Comparison of ENCODE assay signal across 22 cellular contexts in the genomic region with DNA sequence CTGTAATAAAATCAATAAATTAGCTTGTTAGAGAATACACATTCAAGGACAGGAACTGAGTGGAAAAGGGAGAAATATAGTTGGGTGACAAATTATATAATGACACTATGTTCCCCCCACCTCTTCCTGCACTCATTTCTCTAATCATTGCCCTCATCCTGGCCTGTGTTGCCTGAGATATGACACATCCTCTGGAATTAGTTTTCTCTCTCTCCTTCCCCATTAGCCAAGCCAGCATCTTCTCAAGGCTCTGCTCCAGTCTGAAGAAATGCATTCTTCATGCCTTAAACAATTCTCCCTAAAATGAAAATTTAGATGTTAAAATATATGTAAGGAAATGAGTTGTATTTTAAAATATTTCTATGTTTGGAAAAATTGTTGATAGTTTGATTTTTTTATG.
A peak's percentile ranks its signal among the peaks of the same experiment; 100 is the strongest.
DNase-seq lines count a peak whose midpoint lies in the region; ATAC-seq, FAIRE-seq and TF ChIP-seq lines count a peak whose summit lies in the region.
"Had no signal": no experiment of that assay in that cellular context is flagged by ENCODE, and none has a peak within 500 bp of the region (broad histone marks: within the 10 kb centered on the region; RNA-seq: fewer than 3 reads in every experiment).

No MANE protein-coding gene starts in this region.

- H2AFZ ChIP-seq in SK-N-SH (ENCODE audit: low read depth) = no peak overlapping the region
- no peak overlapping the region for H2AFZ ChIP-seq in endothelial cell of umbilical vein (ENCODE audit: low read depth, low read length)

- no peak for TF ChIP-seq RAD21 in SK-N-SH (IDR thresholded peaks at IDR 0.05; ENCODE audit: low read length)

- H3K27ac ChIP-seq in SK-N-SH (ENCODE audit: low read depth in 2 of 2, low read length in 1 of 2) (no peak overlapping the region), endothelial cell of umbilical vein (ENCODE audit: insufficient read depth, low read depth, low read length) (no peak overlapping the region), adrenal gland (no peak overlapping the region)
- H3K27ac ChIP-seq: 22Rv1, BLaER1, C4-2B had no signal

- no peaks in the 10 kb centered on the region for H3K9me2 ChIP-seq in SK-N-SH

- DNase-seq in ELR (ENCODE audit: low read depth) = peak; percentile 20
- no peak for DNase-seq in SK-N-SH
- no peak for DNase-seq in endothelial cell of umbilical vein (ENCODE audit: low read depth, low spot score)
- peak; percentile 6 for DNase-seq in kidney tubule cell (ENCODE audit: low spot score)
- DNase-seq in adrenal gland = no peak
- no peak for DNase-seq in medulla oblongata (ENCODE audit: extremely low spot score)
- no peak for DNase-seq in hypothalamus (lab: John Stamatoyannopoulos, UW)
- DNase-seq: CD4-positive, CD25-positive, alpha-beta regulatory T cell; CD8-positive, alpha-beta T cell; DMS 273 treated with DMSO at 0.1 percent for 48 hours; DMS79 treated with DMSO at 0.1 percent for 48 hours; GOT3; H7; HCEC 1CT had no signal

- CTCF ChIA-PET in SK-N-SH (lab: Yijun Ruan, JAX) = no interaction called here
- CTCF ChIA-PET in endothelial cell of umbilical vein (lab: Charles Lee) = no interaction called here

- H3K9me3 ChIP-seq in SK-N-SH (no peaks in the 10 kb centered on the region), endothelial cell of umbilical vein (replicated peaks; ENCODE audit: control insufficient read depth, insufficient read depth, low read length) (no peaks in the 10 kb centered on the region), adrenal gland (replicated peaks in 1 of 3) (no peaks in the 10 kb centered on the region)
- H3K9me3 ChIP-seq: BLaER1 had no signal

- H3K36me3 ChIP-seq in SK-N-SH (replicated peaks in 1 of 2; ENCODE audit: control insufficient read depth in 1 of 2, insufficient read depth in 2 of 2, low read length in 1 of 2) = no peaks in the 10 kb centered on the region
- no peaks in the 10 kb centered on the region for H3K36me3 ChIP-seq in endothelial cell of umbilical vein (ENCODE audit: control insufficient read depth in 2 of 2, extremely low read depth in 1 of 2, insufficient read depth in 2 of 2, low read length in 2 of 2)
- no peaks in the 10 kb centered on the region for H3K36me3 ChIP-seq in adrenal gland (replicated peaks in 1 of 2)
- H3K36me3 ChIP-seq: BLaER1 had no signal

- BruUV-seq in endothelial cell of umbilical vein (replicated peaks; lab: Mats Ljungman, UMichigan) = no TSS peak

- H4K20me1 ChIP-seq in SK-N-SH (ENCODE audit: insufficient read depth) = no peaks in the 10 kb centered on the region
- no peaks in the 10 kb centered on the region for H4K20me1 ChIP-seq in endothelial cell of umbilical vein (replicated peaks; ENCODE audit: control insufficient read depth, extremely low read depth, insufficient read depth, low read length)
- H4K20me1 ChIP-seq: BLaER1 had no signal

- POLR2A ChIA-PET in SK-N-SH (lab: Yijun Ruan, JAX) (no interaction called here), endothelial cell of umbilical vein (lab: Charles Lee) (no interaction called here)

- no peaks in the 10 kb centered on the region for H3K27me3 ChIP-seq in SK-N-SH (ENCODE audit: insufficient read depth)
- H3K27me3 ChIP-seq in endothelial cell of umbilical vein (ENCODE audit: control insufficient read depth in 2 of 2, insufficient read depth in 2 of 2, low read length in 2 of 2) = no peaks in the 10 kb centered on the region
- no peaks in the 10 kb centered on the region for H3K27me3 ChIP-seq in adrenal gland
- H3K27me3 ChIP-seq: BLaER1 had no signal

- no peak for TF ChIP-seq EP300 in SK-N-SH (IDR thresholded peaks at IDR 0.05; ENCODE audit: borderline replicate concordance in 1 of 2, low read depth in 1 of 2, low read length in 1 of 2)

- TF ChIP-seq CTCF in SK-N-SH (IDR thresholded peaks at IDR 0.05) (no peak), endothelial cell of umbilical vein (IDR thresholded peaks at IDR 0.05; ENCODE audit: extremely low read depth in 1 of 2, insufficient read depth in 1 of 2, low read depth in 1 of 2, low read length in 2 of 2) (no peak), adrenal gland (IDR thresholded peaks at IDR 0.05) (no peak)

- TF ChIP-seq POLR2A in endothelial cell of umbilical vein (IDR thresholded peaks at IDR 0.05; ENCODE audit: low read depth, low read length) = no peak
- TF ChIP-seq POLR2A in adrenal gland (IDR thresholded peaks at IDR 0.05) = no peak

- intact Hi-C loops in endothelial cell of umbilical vein (cut with micrococcal nuclease) (loop anchor here (5.0 kb wide), 1 partner anchor 274 kb away; no protein-coding TSS in a partner anchor), adrenal gland (cut with DNase I) (no loop called here)

- H3K4me3 ChIP-seq in SK-N-SH (ENCODE audit: low read depth in 2 of 2, low read length in 1 of 2) (no peak overlapping the region), endothelial cell of umbilical vein (replicated peaks in 1 of 3; ENCODE audit: insufficient read depth in 1 of 3, low read depth in 1 of 3, low read length in 3 of 3) (no peak overlapping the region), adrenal gland (no peak overlapping the region)
- H3K4me3 ChIP-seq: BLaER1 had no signal

- H3K4me1 ChIP-seq in SK-N-SH (ENCODE audit: control insufficient read depth in 1 of 2, insufficient read depth in 2 of 2, low read depth in 1 of 2, low read length in 1 of 2) = peaks cover 0 to 8% of the 10 kb centered on the region in 2 experiments; a peak in 2 of 4 replicates
- H3K4me1 ChIP-seq in endothelial cell of umbilical vein (ENCODE audit: control insufficient read depth, extremely low read depth, insufficient read depth, low read length) = peaks cover 12% of the 10 kb centered on the region
- no peaks in the 10 kb centered on the region for H3K4me1 ChIP-seq in adrenal gland (replicated peaks in 1 of 2)
- H3K4me1 ChIP-seq: BLaER1 had no signal

- H3K9me1 ChIP-seq in endothelial cell of umbilical vein (replicated peaks; ENCODE audit: control insufficient read depth, extremely low read depth, insufficient read depth, low read length) = no peaks in the 10 kb centered on the region

- H3K4me2 ChIP-seq in SK-N-SH = no peak overlapping the region
- H3K4me2 ChIP-seq in endothelial cell of umbilical vein (ENCODE audit: insufficient read depth, low read length) = no peak overlapping the region
- H3K4me2 ChIP-seq: BLaER1 had no signal

- peaks cover 4% of the 10 kb centered on the region for H3F3A ChIP-seq in SK-N-SH (replicated peaks; ENCODE audit: insufficient read depth)

- FAIRE-seq in endothelial cell of umbilical vein (lab: Jason Lieb, UNC) = no peak
- FAIRE-seq: A204.1, D721Med, G401.6, GM12892 had no signal

- ATAC-seq in HG03175 (IDR thresholded peaks at IDR 0.05; ENCODE audit: unreplicated experiment) = no peak
- ATAC-seq: CD8-positive, alpha-beta T cell had no signal

- H3K79me2 ChIP-seq in SK-N-SH (ENCODE audit: insufficient read depth) (no peaks in the 10 kb centered on the region), endothelial cell of umbilical vein (ENCODE audit: control insufficient read depth, insufficient read depth, low read length) (no peaks in the 10 kb centered on the region)

- dilution Hi-C loops in endothelial cell of umbilical vein (cut with MboI; ENCODE audit: extremely low pct_ligation_motif_present, low sequenced_read_pairs) = no loop called here

- H3K9ac ChIP-seq in SK-N-SH = no peak overlapping the region
- no peak overlapping the region for H3K9ac ChIP-seq in endothelial cell of umbilical vein (replicated peaks; ENCODE audit: extremely low read depth, insufficient read depth, low read length)
- H3K9ac ChIP-seq: BLaER1 had no signal

TF ChIP-seq in SK-N-SH, 30 proteins besides CTCF, POLR2A, EP300 and RAD21:
- TF ChIP-seq FOXM1 (IDR thresholded peaks at IDR 0.05; ENCODE audit: low read depth) (no peak), RXRA (IDR thresholded peaks at IDR 0.05; ENCODE audit: borderline replicate concordance, low read depth) (peak; percentile 18; the same call in 1 of the 2 replicates), TCF12 (IDR thresholded peaks at IDR 0.05) (no peak)
TF ChIP-seq in SK-N-SH: peak in this region for 1.

TF ChIP-seq in endothelial cell of umbilical vein, 7 proteins besides CTCF, POLR2A, EP300 and RAD21:
- TF ChIP-seq GATA2 (IDR thresholded peaks at IDR 0.05; ENCODE audit: insufficient read depth, insufficient read length, low read depth, low read length) (peak; percentile 36), FOS (IDR thresholded peaks at IDR 0.05; ENCODE audit: borderline replicate concordance, insufficient read depth, low read length) (peak; percentile 29)
- TF ChIP-seq, protein P1, sequence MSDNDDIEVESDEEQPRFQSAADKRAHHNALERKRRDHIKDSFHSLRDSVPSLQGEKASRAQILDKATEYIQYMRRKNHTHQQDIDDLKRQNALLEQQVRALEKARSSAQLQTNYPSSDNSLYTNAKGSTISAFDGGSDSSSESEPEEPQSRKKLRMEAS (IDR thresholded peaks at IDR 0.05; ENCODE audit: insufficient read depth, insufficient read length) = no peak

Comparison
In these comparisons a context has a peak if more than half of its experiments do, and no peak if none do; other contexts are left out.
1. DNase-seq: peak in ELR (single experiment) and kidney tubule cell (single experiment); none in SK-N-SH (single experiment), endothelial cell of umbilical vein (single experiment), adrenal gland (0 of 7), medulla oblongata (single experiment) and hypothalamus (0 of 51).